Comparison of ENCODE assay signal across 8 cellular contexts in genomic region chr3:72487078-72487765, GRCh38. TPM values are rescaled to one million over a fixed set of nuclear protein-coding genes. Genes with fewer than 3 reads are reported as not detected.
A peak's percentile ranks its signal among the peaks of the same experiment; 100 is the strongest.
DNase-seq lines count a peak whose midpoint lies in the region; ATAC-seq lines count a peak whose summit lies in the region.

No MANE protein-coding gene starts in this region.

- no peaks in the 10 kb centered on the region for H3K9me3 ChIP-seq in adipocyte (ENCODE audit: control insufficient read depth, low read length)
- H3K9me3 ChIP-seq in CD4-positive, alpha-beta memory T cell (ENCODE audit: control insufficient read depth in 1 of 2, low read length in 2 of 2) = no peaks in the 10 kb centered on the region

- peak overlapping the region; percentile 31 for H3K4me3 ChIP-seq in adipocyte (ENCODE audit: low read length)
- no peak overlapping the region for H3K4me3 ChIP-seq in CD4-positive, alpha-beta memory T cell (ENCODE audit: low read length in 2 of 2)

- no peak overlapping the region for H3K27ac ChIP-seq in CD4-positive, alpha-beta memory T cell (ENCODE audit: low read depth, low read length)

- peaks cover 4 to 11% (median 10%) of the 10 kb centered on the region in 4 donors for H3K4me1 Mint-ChIP-seq in CD4-positive, alpha-beta memory T cell

- CTCF ChIA-PET in CD4-positive, alpha-beta memory T cell (lab: Charles Lee; ENCODE audit: partially characterized antibody) = no interaction called here

- peaks cover 58% of the 10 kb centered on the region for H3K4me1 ChIP-seq in adipocyte (ENCODE audit: control insufficient read depth, insufficient read depth, low read length)
- H3K4me1 ChIP-seq in CD4-positive, alpha-beta memory T cell (ENCODE audit: insufficient read depth, low read length) = peaks cover 7% of the 10 kb centered on the region

- POLR2A ChIA-PET in CD4-positive, alpha-beta memory T cell (lab: Charles Lee; ENCODE audit: partially characterized antibody) = no interaction called here

- peak overlapping the region; percentile 59 for H3K9ac ChIP-seq in adipocyte (ENCODE audit: low read length)

- H3K36me3 Mint-ChIP-seq in CD4-positive, alpha-beta memory T cell = no peaks in the 10 kb centered on the region

- DNase-seq in AG08396 (ENCODE audit: low spot score) (peak; percentile 88), adipocyte (ENCODE audit: low read depth) (peak; percentile 91), left colon (peak; percentile 54 to 56), inferior parietal cortex (ENCODE audit: extremely low spot score) (no peak), OCI-M2 (lab: John Stamatoyannopoulos, UW; ENCODE audit: unreplicated experiment) (no peak)
- DNase-seq in stimulated activated CD8-positive, alpha-beta memory T cell treated with anti-CD3 and anti-CD28 coated beads, Interleukin-7, amount 100 ng/mL, for 4 hours (ENCODE audit: low read depth in 2 of 2) = peak; percentile 10 to 17
- no peak for DNase-seq in CD4-positive, alpha-beta memory T cell

- ATAC-seq in HG02870 (IDR thresholded peaks at IDR 0.05; ENCODE audit: unreplicated experiment) (peak; percentile 51), left colon (peak; percentile 49)

- H3K9me3 Mint-ChIP-seq in CD4-positive, alpha-beta memory T cell = peaks cover 0 to 2% (median 0%) of the 10 kb centered on the region in 8 donors

- H3K27ac Mint-ChIP-seq in CD4-positive, alpha-beta memory T cell = no peak overlapping the region

- intact Hi-C loops in left colon (cut with DNase I, micrococcal nuclease) = no loop called here
- intact Hi-C loops in CD4-positive, alpha-beta memory T cell (cut with micrococcal nuclease) = no loop called here

- H3K27me3 ChIP-seq in adipocyte (replicated peaks; ENCODE audit: control insufficient read depth, insufficient read depth, low read length) = no peaks in the 10 kb centered on the region
- no peaks in the 10 kb centered on the region for H3K27me3 ChIP-seq in CD4-positive, alpha-beta memory T cell (ENCODE audit: insufficient read depth, low read length)

- H3K27me3 Mint-ChIP-seq in CD4-positive, alpha-beta memory T cell = no peaks in the 10 kb centered on the region

- H3K4me3 Mint-ChIP-seq in CD4-positive, alpha-beta memory T cell = no peak overlapping the region

- H3K36me3 ChIP-seq in adipocyte (ENCODE audit: control insufficient read depth, insufficient read depth, low read length, severe bottlenecking) = no peaks in the 10 kb centered on the region
- H3K36me3 ChIP-seq in CD4-positive, alpha-beta memory T cell (ENCODE audit: insufficient read depth, low read length) = no peaks in the 10 kb centered on the region

RNA-seq across cellular contexts. Expression of gene RYBP, which starts 40.8 kb away (rescaled TPM):
- 10 to 100 TPM; 14.4 to 19.1 TPM for total RNA-seq in left colon
- total RNA-seq in CD4-positive, alpha-beta memory T cell = 10 to 100 TPM; 12.8 to 14.2 TPM
- 1 to 10 TPM in 1 of 2 donors, under 1 TPM in 1; 1.00 to 1.8 TPM for polyA plus RNA-seq in CD4-positive, alpha-beta memory T cell

Comparison
In these comparisons a context has a peak if more than half of its experiments do, and no peak if none do; other contexts are left out.
1. DNase-seq: peak in AG08396 (single experiment), adipocyte (single experiment), left colon (2 of 2) and stimulated activated CD8-positive, alpha-beta memory T cell treated with anti-CD3 and anti-CD28 coated beads, Interleukin-7, amount 100 ng/mL, for 4 hours (2 of 2); none in inferior parietal cortex (single experiment), CD4-positive, alpha-beta memory T cell (0 of 5) and OCI-M2 (single experiment).